1 cellular context compared by ENCODE assay signal in genomic region chr17:3683054-3683511, GRCh38.
TF ChIP-seq lines count a peak whose summit lies in the region.

No MANE protein-coding gene starts in this region.

TF ChIP-seq in H1, 55 proteins besides CTCF, POLR2A, EP300 and RAD21:
- TF ChIP-seq RNF2 (IDR thresholded peaks at IDR 0.05; ENCODE audit: borderline replicate concordance, low read depth, low read length, missing control alignments, poor library complexity, severe bottlenecking) (no peak), GABPA (IDR thresholded peaks at IDR 0.05; ENCODE audit: borderline replicate concordance, insufficient read depth, low read length) (peak; percentile 31; the same call in 1 of the 2 replicates)
